12 cellular contexts compared by ENCODE assay signal in the genomic region with DNA sequence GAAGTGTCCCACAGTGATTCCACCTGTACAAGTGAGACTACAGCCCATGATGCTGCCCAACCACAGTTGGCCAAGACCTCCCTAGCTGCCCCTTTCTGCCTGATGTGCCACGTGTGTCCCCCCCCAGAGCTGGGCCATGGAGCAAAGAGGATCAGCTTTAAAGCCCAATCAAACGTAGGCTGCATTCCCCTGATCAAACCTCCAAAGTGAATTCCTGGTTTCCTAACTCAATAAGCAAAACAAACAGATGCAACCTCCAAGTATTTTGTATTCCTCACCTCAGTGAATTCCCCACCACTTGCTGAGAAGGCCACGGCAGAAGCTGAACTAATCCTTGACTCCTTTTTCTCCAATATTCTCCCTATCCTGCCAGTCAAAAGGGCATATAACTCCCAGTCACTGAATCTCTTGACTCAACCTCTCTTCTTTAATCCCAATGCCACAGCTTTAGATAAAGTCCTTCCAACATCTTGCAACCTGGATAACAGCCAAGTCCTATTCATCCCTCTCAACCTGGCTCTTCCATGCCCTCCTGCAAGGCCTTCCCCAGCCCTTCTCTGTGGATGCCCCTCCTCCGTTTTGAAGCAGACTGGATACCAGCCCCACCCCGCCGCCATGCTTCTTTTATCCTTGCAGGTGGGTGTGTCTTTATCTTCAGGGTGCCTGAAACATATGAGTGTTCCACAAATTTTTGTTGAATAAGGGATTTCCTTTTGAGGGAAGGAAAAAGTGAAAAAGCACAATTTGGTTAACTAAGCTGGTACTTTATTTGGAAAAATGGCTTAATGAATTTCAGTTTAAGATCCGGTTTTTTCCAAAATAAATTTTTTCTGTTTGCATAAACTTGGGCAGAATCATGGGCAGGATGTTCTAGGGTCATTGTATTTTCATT.
DNase-seq lines count a peak whose midpoint lies in the region; FAIRE-seq and TF ChIP-seq lines count a peak whose summit lies in the region.
"Had no signal": no experiment of that assay in that cellular context is flagged by ENCODE, and none has a peak within 500 bp of the region (broad histone marks: within the 10 kb centered on the region; RNA-seq: fewer than 3 reads in every experiment).

No MANE protein-coding gene starts in this region.

- H2BK5ac ChIP-seq in mesendoderm (ENCODE audit: low read length), result no peak overlapping the region

- H3K27me3 ChIP-seq in HUES48 (ENCODE audit: control insufficient read depth, insufficient read depth, low read length) (no peaks in the 10 kb centered on the region), mesendoderm (ENCODE audit: insufficient read depth, low read length, poor library complexity) (no peaks in the 10 kb centered on the region), sigmoid colon (no peaks in the 10 kb centered on the region)
- H3K27me3 ChIP-seq: pancreas had no signal

- no peak overlapping the region for H2BK15ac ChIP-seq in mesendoderm (replicated peaks; ENCODE audit: low read depth)

- H3K79me2 ChIP-seq in mesendoderm (ENCODE audit: control insufficient read depth, insufficient read depth, low read length), result no peaks in the 10 kb centered on the region

- no peak overlapping the region for H3K4me2 ChIP-seq in mesendoderm (ENCODE audit: low read length)

- no peak overlapping the region for H2AK5ac ChIP-seq in mesendoderm (ENCODE audit: low read length)

- FAIRE-seq in HTR-8/SVneo (lab: Jason Lieb, UNC), result no peak
- FAIRE-seq: GM18507, pancreas had no signal

- WGBS in mesendoderm (ENCODE audit: extremely low coverage, insufficient coverage, low lambda C conversion rate), result no CpG with 5 or more reads among the region's 7 CpGs
- 86 to 88% methylated on average over 7 of the region's 7 CpGs for WGBS in sigmoid colon, 2 donors

- H4K5ac ChIP-seq in mesendoderm (ENCODE audit: low read length), result no peak overlapping the region

- H3K4me3 ChIP-seq in HUES48 (ENCODE audit: low read depth, low read length) (no peak overlapping the region), mesendoderm (ENCODE audit: low read length) (no peak overlapping the region), sigmoid colon (no peak overlapping the region)
- H3K4me3 ChIP-seq: pancreas had no signal

- H3K27me3 Mint-ChIP-seq in activated naive CD8-positive, alpha-beta T cell treated with anti-CD3 and anti-CD28 coated beads for 36 hours, result no peaks in the 10 kb centered on the region

- H3K36me3 Mint-ChIP-seq in activated naive CD8-positive, alpha-beta T cell treated with anti-CD3 and anti-CD28 coated beads for 36 hours, result peaks cover 40% of the 10 kb centered on the region

- TF ChIP-seq CTCF in sigmoid colon (IDR thresholded peaks at IDR 0.05), result no peak

- no peaks in the 10 kb centered on the region for H3K9me3 ChIP-seq in HUES48 (ENCODE audit: control insufficient read depth, insufficient read depth, low read length)
- H3K9me3 ChIP-seq in sigmoid colon, result no peaks in the 10 kb centered on the region
- H3K9me3 ChIP-seq: pancreas had no signal

- H3K4ac ChIP-seq in mesendoderm (ENCODE audit: low read depth, low read length), result no peak overlapping the region

- H3K36me3 ChIP-seq in HUES48 (ENCODE audit: control insufficient read depth, insufficient read depth, low read length), result no peaks in the 10 kb centered on the region
- H3K36me3 ChIP-seq in mesendoderm (ENCODE audit: control insufficient read depth, insufficient read depth, low read length), result no peaks in the 10 kb centered on the region
- H3K36me3 ChIP-seq in sigmoid colon, result no peaks in the 10 kb centered on the region
- H3K36me3 ChIP-seq: pancreas had no signal

- no peak overlapping the region for H4K8ac ChIP-seq in mesendoderm (ENCODE audit: low read depth, low read length)

- H3K9ac ChIP-seq in HUES48 (ENCODE audit: low read depth, low read length), result no peak overlapping the region
- no peak overlapping the region for H3K9ac ChIP-seq in mesendoderm (ENCODE audit: low read length)

- no peak overlapping the region for H3K18ac ChIP-seq in mesendoderm (ENCODE audit: low read length)

- peak; percentile 52 for DNase-seq in activated CD8-positive, alpha-beta memory T cell treated with anti-CD3 and anti-CD28 coated beads for 24 hours
- DNase-seq in activated CD8-positive, alpha-beta memory T cell treated with anti-CD3 and anti-CD28 coated beads, Interleukin-2, amount 50 U/mL, for 4 hours, result no peak
- no peak for DNase-seq in activated naive CD8-positive, alpha-beta T cell treated with anti-CD3 and anti-CD28 coated beads for 36 hours
- DNase-seq in mesendoderm, result peak; percentile 23
- no peak for DNase-seq in OCI-M2 (lab: John Stamatoyannopoulos, UW; ENCODE audit: unreplicated experiment)
- no peak for DNase-seq in HTR-8/SVneo (ENCODE audit: insufficient read length, low spot score)
- no peak for DNase-seq in sigmoid colon
- DNase-seq: activated CD4-positive, alpha-beta T cell treated with anti-CD3 and anti-CD28 coated beads for 1 hour; effector CD8-positive, alpha-beta T cell had no signal

- peaks cover 20% of the 10 kb centered on the region for H3K4me1 ChIP-seq in HUES48 (ENCODE audit: control insufficient read depth, insufficient read depth, low read length)
- H3K4me1 ChIP-seq in mesendoderm (ENCODE audit: control insufficient read depth, low read depth, low read length), result no peaks in the 10 kb centered on the region
- peaks cover 0 to 38% (median 29%) of the 10 kb centered on the region in 4 donors for H3K4me1 ChIP-seq in sigmoid colon

- no peak overlapping the region for H3K56ac ChIP-seq in mesendoderm (ENCODE audit: low read length)

- H3K9me3 Mint-ChIP-seq in activated naive CD8-positive, alpha-beta T cell treated with anti-CD3 and anti-CD28 coated beads for 36 hours, result peaks cover 9% of the 10 kb centered on the region

- TF ChIP-seq EP300 in sigmoid colon (IDR thresholded peaks at IDR 0.05), result no peak

- no peak overlapping the region for H3K23ac ChIP-seq in mesendoderm (ENCODE audit: low read length)

- peaks cover 52% of the 10 kb centered on the region for H3K4me1 Mint-ChIP-seq in activated naive CD8-positive, alpha-beta T cell treated with anti-CD3 and anti-CD28 coated beads for 36 hours

- no peak overlapping the region for H2BK120ac ChIP-seq in mesendoderm (ENCODE audit: low read depth, low read length)

- intact Hi-C loops in sigmoid colon (cut with DNase I), result no loop called here

- no peaks in the 10 kb centered on the region for H3K79me1 ChIP-seq in mesendoderm (ENCODE audit: low read length)

- no peak overlapping the region for H3K4me3 Mint-ChIP-seq in activated naive CD8-positive, alpha-beta T cell treated with anti-CD3 and anti-CD28 coated beads for 36 hours

- no peak for TF ChIP-seq POLR2A in sigmoid colon (IDR thresholded peaks at IDR 0.05)

- peak overlapping the region; percentile 53 for H3K27ac ChIP-seq in HUES48 (ENCODE audit: low read depth, low read length)
- H3K27ac ChIP-seq in mesendoderm (ENCODE audit: low read depth, low read length), result no peak overlapping the region
- H3K27ac ChIP-seq in sigmoid colon, result no peak overlapping the region
- H3K27ac ChIP-seq: pancreas had no signal

- H3K27ac Mint-ChIP-seq in activated naive CD8-positive, alpha-beta T cell treated with anti-CD3 and anti-CD28 coated beads for 36 hours, result peak overlapping the region; percentile 41

Comparison
In these comparisons a context has a peak if more than half of its experiments do, and no peak if none do; other contexts are left out.
1. DNase-seq: peak in activated CD8-positive, alpha-beta memory T cell treated with anti-CD3 and anti-CD28 coated beads for 24 hours (single experiment) and mesendoderm (single experiment); none in activated CD8-positive, alpha-beta memory T cell treated with anti-CD3 and anti-CD28 coated beads, Interleukin-2, amount 50 U/mL, for 4 hours (single experiment), activated naive CD8-positive, alpha-beta T cell treated with anti-CD3 and anti-CD28 coated beads for 36 hours (single experiment), OCI-M2 (single experiment), HTR-8/SVneo (single experiment) and sigmoid colon (single experiment).